ENCODE assay signal across 20 cellular contexts in genomic region chr5:173307695-173308094, GRCh38.
"Had no signal": no experiment of that assay in that cellular context is flagged by ENCODE, and none has a peak within 500 bp of the region (broad histone marks: within the 10 kb centered on the region; RNA-seq: fewer than 3 reads in every experiment).

No MANE protein-coding gene starts in this region.

- H3K4me3 ChIP-seq: coronary artery, dorsolateral prefrontal cortex, esophagus muscularis mucosa, gastroesophageal sphincter, heart left ventricle, left lung, lower lobe of right lung, mucosa of descending colon had no signal

- ATAC-seq: foreskin keratinocyte, gastroesophageal sphincter, heart left ventricle, left cardiac atrium, left lung, left ventricle myocardium superior, lower lobe of right lung, mucosa of descending colon had no signal

- H3K27ac ChIP-seq: coronary artery, dorsolateral prefrontal cortex, esophagus muscularis mucosa, foreskin keratinocyte, gastroesophageal sphincter, heart left ventricle, left lung, lower lobe of right lung had no signal

- DNase-seq: dermis blood vessel endothelial cell; dorsolateral prefrontal cortex; effector CD4-positive, alpha-beta T cell; effector memory CD4-positive, alpha-beta T cell; foreskin keratinocyte; heart left ventricle; hippocampal formation; left cardiac atrium; left lung; left ventricle myocardium superior; lower lobe of right lung; mesenchymal stem cell; mucosa of descending colon had no signal

- FAIRE-seq: colon, frontal cortex, islet of Langerhans, keratinocyte had no signal

- H3K36me3 ChIP-seq: esophagus muscularis mucosa, gastroesophageal sphincter, heart left ventricle, left lung, lower lobe of right lung had no signal

- H3K27me3 ChIP-seq: dorsolateral prefrontal cortex, esophagus muscularis mucosa, gastroesophageal sphincter, heart left ventricle had no signal

- H3K9me3 ChIP-seq: lower lobe of right lung had no signal
